ENCODE assay signal across 1 cellular context in the genomic region with DNA sequence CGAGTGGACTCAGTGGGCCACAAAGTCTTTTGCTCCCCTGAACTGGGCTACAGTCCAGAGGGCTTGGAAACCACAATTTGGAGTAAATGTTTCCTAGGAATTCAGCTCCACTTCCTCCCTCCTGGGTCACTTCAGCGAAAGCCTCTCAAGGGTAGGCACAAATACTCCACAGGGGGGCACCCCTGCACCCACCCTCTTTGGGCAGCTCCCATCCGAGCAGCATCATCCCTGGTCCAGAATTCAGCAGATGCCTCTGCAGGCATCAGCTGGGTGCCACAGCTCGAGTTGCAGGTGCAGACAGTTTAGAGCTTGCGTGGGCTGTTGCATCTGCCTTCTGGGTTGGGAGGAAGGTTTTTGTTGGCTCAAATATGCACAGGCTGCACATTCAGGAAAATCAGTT.
TF ChIP-seq lines count a peak whose summit lies in the region.

No MANE protein-coding gene starts in this region.

TF ChIP-seq in WTC11, 78 proteins besides CTCF, POLR2A, EP300 and RAD21 (continued from another document):
- TF ChIP-seq, protein P1, sequence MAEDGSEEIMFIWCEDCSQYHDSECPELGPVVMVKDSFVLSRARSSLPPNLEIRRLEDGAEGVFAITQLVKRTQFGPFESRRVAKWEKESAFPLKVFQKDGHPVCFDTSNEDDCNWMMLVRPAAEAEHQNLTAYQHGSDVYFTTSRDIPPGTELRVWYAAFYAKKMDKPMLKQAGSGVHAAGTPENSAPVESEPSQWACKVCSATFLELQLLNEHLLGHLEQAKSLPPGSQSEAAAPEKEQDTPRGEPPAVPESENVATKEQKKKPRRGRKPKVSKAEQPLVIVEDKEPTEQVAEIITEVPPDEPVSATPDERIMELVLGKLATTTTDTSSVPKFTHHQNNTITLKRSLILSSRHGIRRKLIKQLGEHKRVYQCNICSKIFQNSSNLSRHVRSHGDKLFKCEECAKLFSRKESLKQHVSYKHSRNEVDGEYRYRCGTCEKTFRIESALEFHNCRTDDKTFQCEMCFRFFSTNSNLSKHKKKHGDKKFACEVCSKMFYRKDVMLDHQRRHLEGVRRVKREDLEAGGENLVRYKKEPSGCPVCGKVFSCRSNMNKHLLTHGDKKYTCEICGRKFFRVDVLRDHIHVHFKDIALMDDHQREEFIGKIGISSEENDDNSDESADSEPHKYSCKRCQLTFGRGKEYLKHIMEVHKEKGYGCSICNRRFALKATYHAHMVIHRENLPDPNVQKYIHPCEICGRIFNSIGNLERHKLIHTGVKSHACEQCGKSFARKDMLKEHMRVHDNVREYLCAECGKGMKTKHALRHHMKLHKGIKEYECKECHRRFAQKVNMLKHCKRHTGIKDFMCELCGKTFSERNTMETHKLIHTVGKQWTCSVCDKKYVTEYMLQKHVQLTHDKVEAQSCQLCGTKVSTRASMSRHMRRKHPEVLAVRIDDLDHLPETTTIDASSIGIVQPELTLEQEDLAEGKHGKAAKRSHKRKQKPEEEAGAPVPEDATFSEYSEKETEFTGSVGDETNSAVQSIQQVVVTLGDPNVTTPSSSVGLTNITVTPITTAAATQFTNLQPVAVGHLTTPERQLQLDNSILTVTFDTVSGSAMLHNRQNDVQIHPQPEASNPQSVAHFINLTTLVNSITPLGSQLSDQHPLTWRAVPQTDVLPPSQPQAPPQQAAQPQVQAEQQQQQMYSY (CRISPR knock-in tag; IDR thresholded peaks at IDR 0.05) = peak; percentile 67
